ENCODE assay signal across 8 cellular contexts in the genomic region with DNA sequence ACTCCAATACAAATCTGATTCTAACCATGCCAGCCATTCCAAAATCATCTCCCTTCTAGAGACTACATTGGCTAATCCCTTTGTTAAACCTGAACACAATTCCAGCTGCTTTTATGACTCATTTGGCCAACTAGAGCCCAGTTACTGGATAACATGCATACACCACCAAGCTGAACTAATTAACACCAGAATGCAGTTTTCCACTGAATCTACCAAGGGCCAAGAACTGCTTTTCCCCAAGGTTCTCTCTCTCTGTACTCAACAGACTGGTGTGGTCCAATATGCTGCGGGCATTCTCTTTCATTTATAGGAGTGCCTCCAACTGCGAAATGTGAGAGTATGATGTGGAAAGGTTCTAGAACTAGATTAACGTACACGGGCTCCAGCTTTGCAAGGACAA. TPM values are rescaled to one million over a fixed set of nuclear protein-coding genes. Genes with fewer than 3 reads are reported as not detected.
DNase-seq lines count a peak whose midpoint lies in the region; ATAC-seq and TF ChIP-seq lines count a peak whose summit lies in the region.

No MANE protein-coding gene starts in this region.

- peak overlapping the region; percentile 78 for H3K4me2 ChIP-seq in hepatocyte

- H3K79me2 ChIP-seq in hepatocyte: peaks cover 60% of the 10 kb centered on the region

- WGBS in hepatocyte (ENCODE audit: low lambda C conversion rate, missing lambda C conversion rate): 15% methylated on average over 4 of the region's 4 CpGs

- H3K27ac ChIP-seq in hepatocyte: peak overlapping the region; percentile 19

- peak overlapping the region; percentile 91 for H3K4me3 ChIP-seq in hepatocyte

- TF ChIP-seq CTCF in AG09319 (IDR thresholded peaks at IDR 0.05; ENCODE audit: low read depth, low read length) (no peak), HFFc6 (IDR thresholded peaks at IDR 0.05) (no peak), hepatocyte (IDR thresholded peaks at IDR 0.05; ENCODE audit: poor library complexity) (no peak)

- H3K9me3 ChIP-seq in hepatocyte (ENCODE audit: low read depth): no peaks in the 10 kb centered on the region

- H3K27me3 ChIP-seq in hepatocyte: no peaks in the 10 kb centered on the region

- H3K27ac Mint-ChIP-seq in HFFc6: peak overlapping the region; percentile 88
- peak overlapping the region; percentile 87 to 92 for H3K27ac Mint-ChIP-seq in activated naive CD4-positive, alpha-beta T cell treated with anti-CD3 and anti-CD28 coated beads, Interleukin-2, amount 50 U/mL, for 72 hours
- H3K27ac Mint-ChIP-seq in stimulated activated effector memory CD8-positive, alpha-beta T cell treated with anti-CD3 and anti-CD28 coated beads, Interleukin-12 subunit alpha, Interleukin-12 subunit beta, amount 100 ng/mL, for 72 hours: peak overlapping the region; percentile 83

- peaks cover 24% of the 10 kb centered on the region for H3K4me1 ChIP-seq in hepatocyte (ENCODE audit: insufficient read depth)

- no peaks in the 10 kb centered on the region for H3K9me3 Mint-ChIP-seq in HFFc6
- H3K9me3 Mint-ChIP-seq in activated naive CD4-positive, alpha-beta T cell treated with anti-CD3 and anti-CD28 coated beads, Interleukin-2, amount 50 U/mL, for 72 hours: no peaks in the 10 kb centered on the region
- no peaks in the 10 kb centered on the region for H3K9me3 Mint-ChIP-seq in stimulated activated effector memory CD8-positive, alpha-beta T cell treated with anti-CD3 and anti-CD28 coated beads, Interleukin-12 subunit alpha, Interleukin-12 subunit beta, amount 100 ng/mL, for 72 hours

- no peak overlapping the region for H2AFZ ChIP-seq in hepatocyte

- H3K9me2 ChIP-seq in hepatocyte (replicated peaks; ENCODE audit: insufficient read depth): no peaks in the 10 kb centered on the region

- H4K20me1 ChIP-seq in hepatocyte (ENCODE audit: insufficient read depth, poor library complexity, severe bottlenecking): peaks cover 48% of the 10 kb centered on the region

- H3K36me3 Mint-ChIP-seq in HFFc6 (ENCODE audit: low read depth): peaks cover 20% of the 10 kb centered on the region
- H3K36me3 Mint-ChIP-seq in activated naive CD4-positive, alpha-beta T cell treated with anti-CD3 and anti-CD28 coated beads, Interleukin-2, amount 50 U/mL, for 72 hours: peaks cover 15 to 31% of the 10 kb centered on the region in 2 donors
- H3K36me3 Mint-ChIP-seq in stimulated activated effector memory CD8-positive, alpha-beta T cell treated with anti-CD3 and anti-CD28 coated beads, Interleukin-12 subunit alpha, Interleukin-12 subunit beta, amount 100 ng/mL, for 72 hours: peaks cover 72% of the 10 kb centered on the region

- no peak for ATAC-seq in activated naive CD4-positive, alpha-beta T cell treated with anti-CD3 and anti-CD28 coated beads, Interleukin-2, amount 50 U/mL, for 72 hours
- no peak for ATAC-seq in stimulated activated effector memory CD8-positive, alpha-beta T cell treated with anti-CD3 and anti-CD28 coated beads, Interleukin-12 subunit alpha, Interleukin-12 subunit beta, amount 100 ng/mL, for 72 hours

- peak overlapping the region; percentile 87 for H3K4me3 Mint-ChIP-seq in HFFc6
- peak overlapping the region; percentile 67 for H3K4me3 Mint-ChIP-seq in stimulated activated effector memory CD8-positive, alpha-beta T cell treated with anti-CD3 and anti-CD28 coated beads, Interleukin-12 subunit alpha, Interleukin-12 subunit beta, amount 100 ng/mL, for 72 hours

- H3K36me3 ChIP-seq in hepatocyte (replicated peaks; ENCODE audit: insufficient read depth, low read depth): no peaks in the 10 kb centered on the region

- peaks cover 56% of the 10 kb centered on the region for H3K4me1 Mint-ChIP-seq in HFFc6 (ENCODE audit: low read depth)
- peaks cover 56% of the 10 kb centered on the region for H3K4me1 Mint-ChIP-seq in stimulated activated effector memory CD8-positive, alpha-beta T cell treated with anti-CD3 and anti-CD28 coated beads, Interleukin-12 subunit alpha, Interleukin-12 subunit beta, amount 100 ng/mL, for 72 hours

- DNase-seq in AG09319 (ENCODE audit: extremely low read depth, low read depth) (peak; percentile 74), HFFc6 (peak; percentile 55), hepatocyte (ENCODE audit: low spot score) (no peak), GDM1 (lab: John Stamatoyannopoulos, UW) (no peak), midbrain (lab: John Stamatoyannopoulos, UW) (no peak)
- DNase-seq in activated naive CD4-positive, alpha-beta T cell treated with anti-CD3 and anti-CD28 coated beads, Interleukin-2, amount 50 U/mL, for 72 hours (ENCODE audit: low spot score in 2 of 2): no peak
- DNase-seq in stimulated activated effector memory CD8-positive, alpha-beta T cell treated with anti-CD3 and anti-CD28 coated beads, Interleukin-12 subunit alpha, Interleukin-12 subunit beta, amount 100 ng/mL, for 72 hours (ENCODE audit: low spot score in 2 of 2): no peak
- DNase-seq in activated CD4-positive, CD25-positive, alpha-beta regulatory T cell treated with anti-CD3 and anti-CD28 coated beads, Interleukin-2, amount 50 U/mL, for 72 hours: no peak

- peaks cover 4% of the 10 kb centered on the region; the same call in 1 of the 2 replicates for H3K27me3 Mint-ChIP-seq in HFFc6 (ENCODE audit: insufficient read depth)

RNA-seq across cellular contexts. Expression of gene CHSY1, which starts 1.5 kb away (rescaled TPM):
- total RNA-seq in HFFc6 (2021; fragmentation: NEBNext Ultra II Directional; extraction: Animal tissue kit (Norgen Biotek cat#: 25700)): 10 to 100 TPM; 29.2 to 44.2 (median 40.0) TPM
- total RNA-seq in activated naive CD4-positive, alpha-beta T cell treated with anti-CD3 and anti-CD28 coated beads, Interleukin-2, amount 50 U/mL, for 72 hours: 10 to 100 TPM; 45.5 to 54.1 TPM
- 26.2 and 27.8 TPM in 2 replicates for total RNA-seq in hepatocyte
- 20.4 and 22.5 TPM in 2 replicates for polyA plus RNA-seq in hepatocyte

RNA-seq across cellular contexts. Expression of gene SELENOS, which starts 27.0 kb away (rescaled TPM):
- 10 to 100 TPM; 73.1 to 83.1 (median 80.0) TPM for total RNA-seq in HFFc6 (2021; fragmentation: NEBNext Ultra II Directional; extraction: Animal tissue kit (Norgen Biotek cat#: 25700))
- total RNA-seq in activated naive CD4-positive, alpha-beta T cell treated with anti-CD3 and anti-CD28 coated beads, Interleukin-2, amount 50 U/mL, for 72 hours: 10 to 100 TPM; 18.4 to 22.6 TPM
- 122 and 127 TPM in 2 replicates for total RNA-seq in hepatocyte
- polyA plus RNA-seq in hepatocyte: 158 and 192 TPM in 2 replicates

RNA-seq across cellular contexts. Expression of gene SNRPA1, which starts 44.7 kb away (rescaled TPM):
- total RNA-seq in HFFc6 (2021; fragmentation: NEBNext Ultra II Directional; extraction: Animal tissue kit (Norgen Biotek cat#: 25700)): 10 to 100 TPM; 54.9 to 78.8 (median 64.5) TPM
- total RNA-seq in activated naive CD4-positive, alpha-beta T cell treated with anti-CD3 and anti-CD28 coated beads, Interleukin-2, amount 50 U/mL, for 72 hours: 100 to 1,000 TPM; 163 to 174 TPM
- 40.0 and 54.7 TPM in 2 replicates for total RNA-seq in hepatocyte
- polyA plus RNA-seq in hepatocyte: 110 and 117 TPM in 2 replicates

Comparison
In these comparisons a context has a peak if more than half of its experiments do, and no peak if none do; other contexts are left out.
1. DNase-seq: peak in AG09319 (single experiment) and HFFc6 (single experiment); none in activated naive CD4-positive, alpha-beta T cell treated with anti-CD3 and anti-CD28 coated beads, Interleukin-2, amount 50 U/mL, for 72 hours (0 of 2), hepatocyte (single experiment), stimulated activated effector memory CD8-positive, alpha-beta T cell treated with anti-CD3 and anti-CD28 coated beads, Interleukin-12 subunit alpha, Interleukin-12 subunit beta, amount 100 ng/mL, for 72 hours (0 of 2), GDM1 (single experiment), midbrain (single experiment) and activated CD4-positive, CD25-positive, alpha-beta regulatory T cell treated with anti-CD3 and anti-CD28 coated beads, Interleukin-2, amount 50 U/mL, for 72 hours (single experiment).
2. Peak in every context shown above with its lines, with median percentiles within 50 percentile points of each other: H3K27ac Mint-ChIP-seq.